23 cellular contexts compared by ENCODE assay signal in the genomic region with DNA sequence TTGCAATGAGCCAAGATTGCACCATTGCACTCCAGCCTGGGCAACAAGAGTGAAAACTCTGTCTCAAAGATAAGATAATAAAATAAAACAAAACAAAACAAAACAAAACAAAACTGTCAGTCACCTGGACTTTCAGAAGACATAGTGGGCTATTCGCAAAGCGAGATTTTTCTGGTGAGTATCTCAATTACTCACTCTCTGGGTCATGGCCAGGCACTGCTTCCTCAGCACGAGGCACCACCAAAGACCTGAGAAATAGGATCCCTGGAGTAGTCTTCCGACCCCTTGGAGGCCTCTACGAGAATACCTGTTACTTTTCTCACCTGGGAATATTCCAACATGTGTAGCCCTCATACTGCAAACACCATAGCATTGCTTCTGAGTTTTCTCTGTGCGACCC.
DNase-seq lines count a peak whose midpoint lies in the region; ATAC-seq and TF ChIP-seq lines count a peak whose summit lies in the region.
"Had no signal": no experiment of that assay in that cellular context is flagged by ENCODE, and none has a peak within 500 bp of the region (broad histone marks: within the 10 kb centered on the region; RNA-seq: fewer than 3 reads in every experiment).

No MANE protein-coding gene starts in this region.

- H3K27me3 Mint-ChIP-seq in type B pancreatic cell: peaks cover 34% of the 10 kb centered on the region

- H3K4me3 ChIP-seq in BLaER1 (peak overlapping the region; percentile 15; the same call in 1 of the 2 replicates), astrocyte of the spinal cord (ENCODE audit: low read depth, low read length) (no peak overlapping the region), lower lobe of right lung (no peak overlapping the region)
- H3K4me3 ChIP-seq: GM23338, K562, uterus had no signal

- TF ChIP-seq CTCF in astrocyte of the spinal cord (IDR thresholded peaks at IDR 0.05; ENCODE audit: low read depth, low read length) (no peak), lower lobe of right lung (IDR thresholded peaks at IDR 0.05) (no peak), type B pancreatic cell (conservative IDR thresholded peaks at IDR 0.05) (no peak)

- H3K27ac Mint-ChIP-seq in type B pancreatic cell: no peak overlapping the region
- H3K27ac Mint-ChIP-seq: activated CD4-positive, alpha-beta T cell treated with anti-CD3 and anti-CD28 coated beads, Interleukin-2, amount 10 ng/mL, durations not matched to agents 24 days and 14 days; activated naive CD4-positive, alpha-beta T cell treated with anti-CD3 and anti-CD28 coated beads for 36 hours; GM23338 had no signal

- in situ Hi-C loops in astrocyte of the spinal cord (cut with HindIII; ENCODE audit: low sequenced_read_pairs): loop anchor here (25.0 kb wide), 1 partner anchor 262 kb away; the partner anchor contains the start of genes ALAD, C9orf43 and POLE3

- intact Hi-C loops in lower lobe of right lung (cut with DNase I): no loop called here

- no peaks in the 10 kb centered on the region for H3K27me3 ChIP-seq in BLaER1
- H3K27me3 ChIP-seq in lower lobe of right lung (ENCODE audit: low read depth): peaks cover 10% of the 10 kb centered on the region
- H3K27me3 ChIP-seq: uterus had no signal

- H3K4me2 ChIP-seq in BLaER1: peak overlapping the region; percentile 93
- H3K4me2 ChIP-seq: GM23338 had no signal

- H3K4me3 Mint-ChIP-seq in type B pancreatic cell: no peak overlapping the region
- H3K4me3 Mint-ChIP-seq: activated CD4-positive, alpha-beta T cell treated with anti-CD3 and anti-CD28 coated beads, Interleukin-2, amount 10 ng/mL, durations not matched to agents 24 days and 14 days; activated naive CD4-positive, alpha-beta T cell treated with anti-CD3 and anti-CD28 coated beads for 36 hours; GM23338 had no signal

- H3K4me1 ChIP-seq in BLaER1 (peaks cover 99% of the 10 kb centered on the region), lower lobe of right lung (no peaks in the 10 kb centered on the region)
- H3K4me1 ChIP-seq: uterus had no signal

- H3K9me3 ChIP-seq in BLaER1: no peaks in the 10 kb centered on the region
- no peaks in the 10 kb centered on the region for H3K9me3 ChIP-seq in lower lobe of right lung
- H3K9me3 ChIP-seq: uterus had no signal

- H3K27ac ChIP-seq in BLaER1 (peak overlapping the region; percentile 90), lower lobe of right lung (peak overlapping the region; percentile 1)

- DNase-seq in M059J (ENCODE audit: low read depth) (peak; percentile 79), astrocyte of the spinal cord (ENCODE audit: low read depth, low spot score) (peak; percentile 51), lower lobe of right lung (no peak), NCI-H2081 treated with DMSO at 0.1 percent for 48 hours (lab: John Stamatoyannopoulos, UW) (no peak), type B pancreatic cell (ENCODE audit: extremely low spot score, unreplicated experiment) (no peak), ureter (ENCODE audit: low spot score) (no peak)
- DNase-seq: activated CD4-positive, alpha-beta T cell treated with anti-CD3 and anti-CD28 coated beads, Interleukin-2, amount 10 ng/mL, durations not matched to agents 24 days and 14 days; activated CD8-positive, alpha-beta memory T cell treated with anti-CD3 and anti-CD28 coated beads, Interleukin-2, amount 50 U/mL, for 4 hours; activated naive CD4-positive, alpha-beta T cell treated with anti-CD3 and anti-CD28 coated beads for 36 hours; cortex of kidney; erythroblast; kidney; NCI-H1092; NCI-H2107; NCI-H526 treated with DMSO at 0.1 percent for 48 hours; OCI-M1; right cardiac atrium; stimulated activated CD4-positive, alpha-beta T cell treated with anti-CD3 and anti-CD28 coated beads, Interleukin-2, amount 100 ng/mL, for 24 hours; uterus had no signal

- peak overlapping the region; percentile 76 for H3K9ac ChIP-seq in BLaER1

- no peaks in the 10 kb centered on the region for H4K20me1 ChIP-seq in BLaER1

- ATAC-seq in lower lobe of right lung: no peak
- no peak for ATAC-seq in GM18520 (IDR thresholded peaks at IDR 0.05; ENCODE audit: unreplicated experiment)
- ATAC-seq: GM23338, K562, right cardiac atrium had no signal

- H3K9me3 Mint-ChIP-seq in type B pancreatic cell: peaks cover 11% of the 10 kb centered on the region
- H3K9me3 Mint-ChIP-seq: activated CD4-positive, alpha-beta T cell treated with anti-CD3 and anti-CD28 coated beads, Interleukin-2, amount 10 ng/mL, durations not matched to agents 24 days and 14 days; activated naive CD4-positive, alpha-beta T cell treated with anti-CD3 and anti-CD28 coated beads for 36 hours; GM23338 had no signal

- H3K36me3 ChIP-seq in BLaER1 (no peaks in the 10 kb centered on the region), lower lobe of right lung (no peaks in the 10 kb centered on the region)
- H3K36me3 ChIP-seq: uterus had no signal

- H3K36me3 Mint-ChIP-seq in type B pancreatic cell: no peaks in the 10 kb centered on the region

- H3K4me1 Mint-ChIP-seq in type B pancreatic cell (ENCODE audit: unreplicated experiment): peaks cover 7% of the 10 kb centered on the region
- H3K4me1 Mint-ChIP-seq: activated CD4-positive, alpha-beta T cell treated with anti-CD3 and anti-CD28 coated beads, Interleukin-2, amount 10 ng/mL, durations not matched to agents 24 days and 14 days; GM23338 had no signal

Comparison
In these comparisons a context has a peak if more than half of its experiments do, and no peak if none do; other contexts are left out.
1. DNase-seq: peak in M059J (single experiment) and astrocyte of the spinal cord (single experiment); none in lower lobe of right lung (single experiment), NCI-H2081 treated with DMSO at 0.1 percent for 48 hours (single experiment), type B pancreatic cell (single experiment) and ureter (single experiment).